ENCODE assay signal across 30 cellular contexts in genomic region chr9:76552751-76553150, GRCh38.
"Had no signal": no experiment of that assay in that cellular context is flagged by ENCODE, and none has a peak within 500 bp of the region (broad histone marks: within the 10 kb centered on the region; RNA-seq: fewer than 3 reads in every experiment).

No MANE protein-coding gene starts in this region.

- H3K9me3 Mint-ChIP-seq: activated CD4-positive, alpha-beta memory T cell treated with anti-CD3 and anti-CD28 coated beads, Interleukin-2, amount 10 ng/mL, durations not matched to agents 7 days and 5 days; activated CD4-positive, alpha-beta T cell treated with anti-CD3 and anti-CD28 coated beads, Interleukin-2, amount 10 ng/mL, durations not matched to agents 7 days and 5 days; activated naive CD4-positive, alpha-beta T cell treated with anti-CD3 and anti-CD28 coated beads, Interleukin-2, amount 10 ng/mL, durations not matched to agents 7 days and 5 days; activated naive CD4-positive, alpha-beta T cell treated with anti-CD3 and anti-CD28 coated beads, Interleukin-2, amount 50 U/mL, for 72 hours; activated naive CD8-positive, alpha-beta T cell treated with anti-CD3 and anti-CD28 coated beads, Interleukin-2, amount 10 ng/mL, durations not matched to agents 7 days and 5 days; activated T-cell treated with anti-CD3 and anti-CD28 coated beads, Interleukin-2, amount 50 U/mL, for 24 hours; activated T-cell treated with anti-CD3 and anti-CD28 coated beads, Interleukin-2, amount 50 U/mL, for 72 hours; brain had no signal

- ATAC-seq: activated naive CD4-positive, alpha-beta T cell treated with anti-CD3 and anti-CD28 coated beads, Interleukin-2, amount 50 U/mL, for 72 hours; activated T-cell treated with anti-CD3 and anti-CD28 coated beads, Interleukin-2, amount 50 U/mL, for 72 hours; gastroesophageal sphincter; heart right ventricle had no signal

- H3K27ac Mint-ChIP-seq: activated CD4-positive, alpha-beta memory T cell treated with anti-CD3 and anti-CD28 coated beads, Interleukin-2, amount 10 ng/mL, durations not matched to agents 7 days and 5 days; activated CD4-positive, alpha-beta T cell treated with anti-CD3 and anti-CD28 coated beads, Interleukin-2, amount 10 ng/mL, durations not matched to agents 7 days and 5 days; activated naive CD4-positive, alpha-beta T cell treated with anti-CD3 and anti-CD28 coated beads, Interleukin-2, amount 10 ng/mL, durations not matched to agents 7 days and 5 days; activated naive CD4-positive, alpha-beta T cell treated with anti-CD3 and anti-CD28 coated beads, Interleukin-2, amount 50 U/mL, for 72 hours; activated naive CD8-positive, alpha-beta T cell treated with anti-CD3 and anti-CD28 coated beads, Interleukin-2, amount 10 ng/mL, durations not matched to agents 7 days and 5 days; activated T-cell treated with anti-CD3 and anti-CD28 coated beads, Interleukin-2, amount 50 U/mL, for 24 hours; activated T-cell treated with anti-CD3 and anti-CD28 coated beads, Interleukin-2, amount 50 U/mL, for 72 hours; brain had no signal

- H3K27me3 Mint-ChIP-seq: brain had no signal

- H3K27ac ChIP-seq: ascending aorta, breast epithelium, cardiac muscle cell, colonic mucosa, epithelial cell of prostate, esophagus squamous epithelium, gastroesophageal sphincter, heart right ventricle had no signal

- H3K36me3 Mint-ChIP-seq: activated naive CD4-positive, alpha-beta T cell treated with anti-CD3 and anti-CD28 coated beads, Interleukin-2, amount 10 ng/mL, durations not matched to agents 7 days and 5 days; activated naive CD4-positive, alpha-beta T cell treated with anti-CD3 and anti-CD28 coated beads, Interleukin-2, amount 50 U/mL, for 72 hours; brain had no signal

- FAIRE-seq: endometrium, endothelial cell of umbilical vein had no signal

- H3K27me3 ChIP-seq: ascending aorta, breast epithelium, cardiac muscle cell, colonic mucosa, esophagus squamous epithelium, gastroesophageal sphincter had no signal

- H3K9me3 ChIP-seq: ascending aorta, breast epithelium, colonic mucosa, esophagus squamous epithelium, gastroesophageal sphincter, heart right ventricle had no signal

- DNase-seq: activated CD4-positive, alpha-beta memory T cell treated with anti-CD3 and anti-CD28 coated beads, Interleukin-2, amount 10 ng/mL, durations not matched to agents 7 days and 5 days; activated CD4-positive, alpha-beta T cell treated with anti-CD3 and anti-CD28 coated beads for 1 hour; activated CD4-positive, alpha-beta T cell treated with anti-CD3 and anti-CD28 coated beads for 4 hours; activated CD4-positive, alpha-beta T cell treated with anti-CD3 and anti-CD28 coated beads, Interleukin-2, amount 10 ng/mL, durations not matched to agents 7 days and 5 days; activated CD4-positive, alpha-beta T cell treated with anti-CD3 and anti-CD28 coated beads, Interleukin-2, amount 50 U/mL, for 4 hours; activated CD8-positive, alpha-beta memory T cell treated with anti-CD3 and anti-CD28 coated beads, Interleukin-2, amount 50 U/mL, for 48 hours; activated gamma-delta T cell; activated naive CD4-positive, alpha-beta T cell; activated naive CD4-positive, alpha-beta T cell treated with anti-CD3 and anti-CD28 coated beads, Interleukin-2, amount 10 ng/mL, durations not matched to agents 7 days and 5 days; activated naive CD8-positive, alpha-beta T cell treated with anti-CD3 and anti-CD28 coated beads, Interleukin-2, amount 10 ng/mL, durations not matched to agents 7 days and 5 days; activated T-cell treated with anti-CD3 and anti-CD28 coated beads for 4 hours; activated T-cell treated with anti-CD3 and anti-CD28 coated beads, Interleukin-2, amount 50 U/mL, for 24 hours; activated T-cell treated with anti-CD3 and anti-CD28 coated beads, Interleukin-2, amount 50 U/mL, for 72 hours; central memory CD4-positive, alpha-beta T cell; cerebellar nuclear complex; colonic mucosa; effector CD8-positive, alpha-beta T cell; esophagus squamous epithelium; foreskin melanocyte; heart right ventricle; T-helper 2 cell had no signal

- H3K36me3 ChIP-seq: ascending aorta, breast epithelium, cardiac muscle cell, colonic mucosa, esophagus squamous epithelium, gastroesophageal sphincter, heart right ventricle had no signal

- H3K4me3 Mint-ChIP-seq: activated CD4-positive, alpha-beta memory T cell treated with anti-CD3 and anti-CD28 coated beads, Interleukin-2, amount 10 ng/mL, durations not matched to agents 7 days and 5 days; activated CD4-positive, alpha-beta T cell treated with anti-CD3 and anti-CD28 coated beads, Interleukin-2, amount 10 ng/mL, durations not matched to agents 7 days and 5 days; activated naive CD4-positive, alpha-beta T cell treated with anti-CD3 and anti-CD28 coated beads, Interleukin-2, amount 10 ng/mL, durations not matched to agents 7 days and 5 days; activated T-cell treated with anti-CD3 and anti-CD28 coated beads, Interleukin-2, amount 50 U/mL, for 24 hours; activated T-cell treated with anti-CD3 and anti-CD28 coated beads, Interleukin-2, amount 50 U/mL, for 72 hours; brain had no signal

- H3K4me1 ChIP-seq: ascending aorta, breast epithelium, colonic mucosa, esophagus squamous epithelium, gastroesophageal sphincter had no signal

- H3K4me3 ChIP-seq: ascending aorta, breast epithelium, cardiac muscle cell, colonic mucosa, esophagus squamous epithelium, gastroesophageal sphincter, heart right ventricle had no signal

- H3K4me1 Mint-ChIP-seq: activated naive CD4-positive, alpha-beta T cell treated with anti-CD3 and anti-CD28 coated beads, Interleukin-2, amount 10 ng/mL, durations not matched to agents 7 days and 5 days; brain had no signal
